ENCODE assay signal across 8 cellular contexts in the genomic region with DNA sequence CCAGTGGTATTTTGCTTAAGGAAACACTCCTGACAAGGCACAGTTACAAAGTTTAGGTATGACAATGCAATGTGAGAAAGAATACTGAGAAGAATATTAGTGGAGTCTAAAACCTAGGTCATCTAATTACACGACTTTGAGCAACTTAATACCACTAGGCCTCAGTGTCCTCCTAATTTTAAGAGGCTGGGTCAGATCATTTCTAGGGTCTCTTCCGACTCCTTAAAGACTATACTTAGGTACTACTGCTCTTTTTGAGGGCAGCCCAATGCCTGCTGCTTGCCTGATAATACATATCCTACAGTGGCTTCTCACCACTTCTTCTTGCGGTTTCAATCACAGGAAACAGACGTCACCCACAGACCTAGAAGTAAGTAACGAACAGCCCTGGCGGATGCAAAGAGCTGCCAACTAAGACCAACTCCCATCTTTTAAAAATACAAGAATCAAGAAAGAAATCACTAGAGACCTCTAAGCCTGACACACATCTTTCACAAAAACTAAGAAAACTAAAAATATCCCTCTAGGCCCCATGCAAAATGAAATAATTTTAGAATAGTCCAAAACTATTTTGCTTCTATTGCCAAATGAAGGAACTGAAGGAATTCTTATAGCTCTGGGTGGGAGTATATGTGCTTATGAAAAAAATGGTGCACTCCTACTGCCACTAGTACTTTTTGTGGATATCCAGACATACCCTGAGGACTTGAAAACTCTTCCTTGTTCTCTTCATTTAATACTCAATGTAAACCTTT. TPM values are rescaled to one million over a fixed set of nuclear protein-coding genes. Genes with fewer than 3 reads are reported as not detected.
DNase-seq lines count a peak whose midpoint lies in the region; ATAC-seq and TF ChIP-seq lines count a peak whose summit lies in the region.

No MANE protein-coding gene starts in this region.

- intact Hi-C loops in CD8-positive, alpha-beta T cell (cut with DNase I, micrococcal nuclease): loop anchor here (1.0 to 10.0 kb wide), 4 partner anchors 13 to 891 kb away; partner anchors contain the start of gene DIAPH1 (in 1 of the 2)

- no peaks in the 10 kb centered on the region for H3K9me2 ChIP-seq in hepatocyte (replicated peaks; ENCODE audit: insufficient read depth)

- peak; percentile 92 for ATAC-seq in CD8-positive, alpha-beta T cell
- ATAC-seq in GM21528 (IDR thresholded peaks at IDR 0.05; ENCODE audit: low FRiP score, unreplicated experiment): peak; percentile 97

- POLR2A ChIA-PET in CD8-positive, alpha-beta T cell (lab: Charles Lee): interaction anchor here (0.6 to 5.2 kb wide), 5 partner anchors 12 to 304 kb away, joined by 3 to 73 read pairs (median 4); partner anchors contain the start of gene DIAPH1

- H3K27ac Mint-ChIP-seq in CD8-positive, alpha-beta T cell: peak overlapping the region; percentile 85

- H2AFZ ChIP-seq in KMS-11 (ENCODE audit: low read depth) (no peak overlapping the region), hepatocyte (no peak overlapping the region)

- peaks cover 91% of the 10 kb centered on the region for H3K4me1 ChIP-seq in CD8-positive, alpha-beta T cell (ENCODE audit: insufficient read depth, low read length)
- H3K4me1 ChIP-seq in KMS-11 (ENCODE audit: low read depth, poor library complexity, severe bottlenecking): peaks cover 32% of the 10 kb centered on the region
- peaks cover 23 to 35% (median 24%) of the 10 kb centered on the region in 3 donors for H3K4me1 ChIP-seq in skeletal muscle tissue (ENCODE audit: control insufficient read depth in 3 of 3, insufficient read depth in 3 of 3, low read length in 3 of 3)
- H3K4me1 ChIP-seq in hepatocyte (ENCODE audit: insufficient read depth): peaks cover 18% of the 10 kb centered on the region

- WGBS in hepatocyte (ENCODE audit: low lambda C conversion rate, missing lambda C conversion rate): 90% methylated on average over 6 of the region's 6 CpGs

- peaks cover 87% of the 10 kb centered on the region for H3K4me1 Mint-ChIP-seq in CD8-positive, alpha-beta T cell (ENCODE audit: low read depth)

- H3K9me3 ChIP-seq in CD8-positive, alpha-beta T cell (ENCODE audit: low read length): no peaks in the 10 kb centered on the region
- H3K9me3 ChIP-seq in skeletal muscle tissue (ENCODE audit: control insufficient read depth in 3 of 3, low read length in 3 of 3) (no peaks in the 10 kb centered on the region), hepatocyte (ENCODE audit: low read depth) (no peaks in the 10 kb centered on the region)

- peak overlapping the region; percentile 47 for H3K4me2 ChIP-seq in KMS-11
- no peak overlapping the region for H3K4me2 ChIP-seq in hepatocyte

- no peaks in the 10 kb centered on the region for H3K36me3 ChIP-seq in CD8-positive, alpha-beta T cell (ENCODE audit: insufficient read depth, low read length)
- no peaks in the 10 kb centered on the region for H3K36me3 ChIP-seq in KMS-11 (ENCODE audit: insufficient read depth)
- no peaks in the 10 kb centered on the region for H3K36me3 ChIP-seq in skeletal muscle tissue (ENCODE audit: control insufficient read depth in 3 of 3, insufficient read depth in 3 of 3, low read length in 3 of 3)
- no peaks in the 10 kb centered on the region for H3K36me3 ChIP-seq in hepatocyte (replicated peaks; ENCODE audit: insufficient read depth, low read depth)

- H3K4me3 ChIP-seq in CD8-positive, alpha-beta T cell (ENCODE audit: low read depth, low read length): peak overlapping the region; percentile 29
- H3K4me3 ChIP-seq in KMS-11 (IDR thresholded peaks at IDR 0.05; ENCODE audit: insufficient read depth, low read depth, low read length) (no peak overlapping the region), skeletal muscle tissue (ENCODE audit: low read length in 3 of 3) (peak overlapping the region in 1 of 3 donors; percentile 1), hepatocyte (no peak overlapping the region)

- peak overlapping the region; percentile 56 for H3K27ac ChIP-seq in CD8-positive, alpha-beta T cell (ENCODE audit: low read depth, low read length)
- H3K27ac ChIP-seq in KMS-11: peak overlapping the region; percentile 44
- H3K27ac ChIP-seq in epithelial cell of prostate: peak overlapping the region; percentile 81
- peak overlapping the region; percentile 49 for H3K27ac ChIP-seq in skeletal muscle tissue (ENCODE audit: low read depth, low read length)
- H3K27ac ChIP-seq in hepatocyte: no peak overlapping the region

- H3K9ac ChIP-seq in KMS-11 (no peak overlapping the region), skeletal muscle tissue (ENCODE audit: low read depth in 1 of 3, low read length in 3 of 3) (peak overlapping the region in 1 of 3 donors; percentile 13)

- no peaks in the 10 kb centered on the region for H3K27me3 ChIP-seq in CD8-positive, alpha-beta T cell (ENCODE audit: insufficient read depth, low read length)
- H3K27me3 ChIP-seq in KMS-11 (ENCODE audit: insufficient read depth, low read depth) (no peaks in the 10 kb centered on the region), skeletal muscle tissue (ENCODE audit: control insufficient read depth in 3 of 3, insufficient read depth in 3 of 3, low read length in 3 of 3) (no peaks in the 10 kb centered on the region), hepatocyte (no peaks in the 10 kb centered on the region)

- no peaks in the 10 kb centered on the region for H3K9me3 Mint-ChIP-seq in CD8-positive, alpha-beta T cell

- peak overlapping the region; percentile 69 for H3K4me3 Mint-ChIP-seq in CD8-positive, alpha-beta T cell

- peak; percentile 34 to 83 (median 72) for DNase-seq in CD8-positive, alpha-beta T cell
- DNase-seq in activated CD4-positive, alpha-beta T cell treated with anti-CD3 and anti-CD28 coated beads, Interleukin-2, amount 50 U/mL, for 4 hours: peak; percentile 51
- DNase-seq in epithelial cell of prostate (ENCODE audit: low read depth, low spot score): no peak
- DNase-seq in NCI-H446 treated with DMSO at 0.1 percent for 48 hours (lab: John Stamatoyannopoulos, UW): no peak
- DNase-seq in hepatocyte (ENCODE audit: low spot score): no peak

- no peak for TF ChIP-seq CTCF in CD8-positive, alpha-beta T cell (IDR thresholded peaks at IDR 0.05)
- no peak for TF ChIP-seq CTCF in KMS-11 (conservative IDR thresholded peaks at IDR 0.05; ENCODE audit: low read depth, low read length)
- TF ChIP-seq CTCF in hepatocyte (IDR thresholded peaks at IDR 0.05; ENCODE audit: poor library complexity): no peak

- no peaks in the 10 kb centered on the region for H4K20me1 ChIP-seq in KMS-11 (ENCODE audit: insufficient read depth)
- peaks cover 4% of the 10 kb centered on the region for H4K20me1 ChIP-seq in hepatocyte (ENCODE audit: insufficient read depth, poor library complexity, severe bottlenecking)

- H3K36me3 Mint-ChIP-seq in CD8-positive, alpha-beta T cell: peaks cover 7% of the 10 kb centered on the region

- H3K79me2 ChIP-seq in KMS-11 (ENCODE audit: insufficient read depth, low read depth) (peaks cover 85% of the 10 kb centered on the region; the same call in 1 of the 2 replicates), hepatocyte (peaks cover 92% of the 10 kb centered on the region)

- no peaks in the 10 kb centered on the region for H3K27me3 Mint-ChIP-seq in CD8-positive, alpha-beta T cell (ENCODE audit: low read depth)

- CTCF ChIA-PET in CD8-positive, alpha-beta T cell (lab: Charles Lee): interaction anchor here (0.7 to 6.7 kb wide), 5 partner anchors 8 to 110 kb away, joined by 3 to 59 read pairs (median 12); partner anchors contain the start of gene DIAPH1

RNA-seq across cellular contexts. Expression of gene DIAPH1, which starts 13.1 kb away (rescaled TPM):
- total RNA-seq in CD8-positive, alpha-beta T cell: 100 to 1,000 TPM; 155 to 166 TPM
- total RNA-seq in skeletal muscle tissue (16.7 TPM), hepatocyte (37.7 and 62.4 TPM in 2 replicates)
- polyA plus RNA-seq in hepatocyte: 56.6 and 59.0 TPM in 2 replicates

RNA-seq across cellular contexts. Expression of gene HDAC3, which starts 30.9 kb away (rescaled TPM):
- 10 to 100 TPM; 48.9 to 54.8 TPM for total RNA-seq in CD8-positive, alpha-beta T cell
- 40.7 TPM for total RNA-seq in skeletal muscle tissue
- 50.1 and 53.5 TPM in 2 replicates for total RNA-seq in hepatocyte
- 74.0 and 81.9 TPM in 2 replicates for polyA plus RNA-seq in hepatocyte

RNA-seq across cellular contexts. Expression of gene RELL2, which starts 31.1 kb away (rescaled TPM):
- total RNA-seq in CD8-positive, alpha-beta T cell: 1 to 10 TPM; 9.5 to 9.8 TPM
- total RNA-seq in skeletal muscle tissue (under 0.01 TPM), hepatocyte (7.6 and 16.9 TPM in 2 replicates)
- 17.3 and 19.9 TPM in 2 replicates for polyA plus RNA-seq in hepatocyte

RNA-seq across cellular contexts. Expression of gene FCHSD1, which starts 45.5 kb away (rescaled TPM):
- 100 to 1,000 TPM in 1 of 2 experiments, 10 to 100 TPM in 1; 95.8 to 101 TPM for total RNA-seq in CD8-positive, alpha-beta T cell
- total RNA-seq in skeletal muscle tissue: 5.2 TPM
- 14.1 and 18.0 TPM in 2 replicates for total RNA-seq in hepatocyte
- 25.9 and 27.4 TPM in 2 replicates for polyA plus RNA-seq in hepatocyte

Comparison
In these comparisons a context has a peak if more than half of its experiments do, and no peak if none do; other contexts are left out.
1. DNase-seq: peak in CD8-positive, alpha-beta T cell (7 of 7) and activated CD4-positive, alpha-beta T cell treated with anti-CD3 and anti-CD28 coated beads, Interleukin-2, amount 50 U/mL, for 4 hours (2 of 2); none in epithelial cell of prostate (single experiment), NCI-H446 treated with DMSO at 0.1 percent for 48 hours (single experiment) and hepatocyte (single experiment).